8 cellular contexts compared by ENCODE assay signal in the genomic region with DNA sequence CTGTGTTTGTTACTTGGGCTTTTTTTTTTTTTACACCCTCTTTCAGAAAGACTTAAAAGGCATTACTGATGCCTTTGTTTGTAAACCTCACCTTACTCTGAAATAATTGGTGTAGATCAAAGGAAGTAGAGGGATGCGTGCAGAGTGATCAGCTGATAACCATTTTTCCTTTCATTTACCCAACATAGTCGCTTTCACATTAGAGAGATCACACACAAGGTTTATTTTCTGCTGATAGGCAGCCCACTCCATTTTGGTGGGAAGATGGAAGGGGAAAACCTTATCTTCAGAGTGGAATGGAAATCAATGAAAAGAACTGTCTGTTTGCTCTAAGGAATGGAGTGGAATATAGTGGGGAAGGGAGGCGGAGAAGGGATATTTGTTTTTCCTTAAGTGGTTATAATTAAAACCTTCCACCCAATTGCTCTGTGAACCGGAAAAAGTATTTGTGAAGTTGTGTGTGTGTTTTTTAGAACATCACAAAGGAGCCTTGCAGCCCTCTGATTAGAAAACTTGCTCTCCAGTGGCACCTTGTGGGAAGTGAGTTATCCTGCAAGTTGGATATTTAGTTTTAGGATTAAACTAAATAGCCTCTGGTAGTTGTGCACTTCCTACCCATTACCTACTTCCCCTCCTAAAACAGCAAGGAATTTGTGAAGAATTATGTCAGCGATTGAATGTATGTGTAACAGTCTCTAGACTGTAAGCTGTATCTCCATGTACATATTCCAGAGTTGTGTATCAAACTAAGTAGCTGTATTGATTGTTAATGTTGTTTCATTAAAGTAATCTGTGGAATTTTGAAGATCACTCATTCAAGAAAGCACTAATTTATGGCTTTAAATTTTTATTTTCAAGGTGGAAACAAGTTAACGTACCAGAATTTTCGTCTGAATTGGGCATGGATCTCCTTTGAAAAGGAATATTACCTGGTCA.
DNase-seq lines count a peak whose midpoint lies in the region; ATAC-seq and TF ChIP-seq lines count a peak whose summit lies in the region.

No MANE protein-coding gene starts in this region.

- H3K4me3 ChIP-seq in upper lobe of right lung: peak overlapping the region; percentile 8

- POLR2A ChIA-PET in WTC11 (lab: Charles Lee): interaction anchor here (1.7 kb wide), 1 partner anchor 77 kb away, joined by 5 read pairs; a partner anchor contains a TSS

- TF ChIP-seq CTCF in WTC11 (IDR thresholded peaks at IDR 0.05) (no peak), upper lobe of right lung (IDR thresholded peaks at IDR 0.05) (peak; percentile 49)

- no peaks in the 10 kb centered on the region for H3K4me1 ChIP-seq in upper lobe of right lung

- DNase-seq in NCI-H510A treated with DMSO at 0.1 percent for 48 hours (lab: John Stamatoyannopoulos, UW) (peak; percentile 4), NCI-H510A (lab: John Stamatoyannopoulos, UW) (no peak), LoVo (ENCODE audit: low spot score) (peak; percentile 20), WTC11 (ENCODE audit: low spot score) (peak; percentile 22), iPS-NIHi7 (ENCODE audit: extremely low spot score) (peak; percentile 63), upper lobe of right lung (no peak), T1000 (lab: John Stamatoyannopoulos, UW) (no peak)

- H3K9me3 Mint-ChIP-seq in WTC11: no peaks in the 10 kb centered on the region

- H3K36me3 Mint-ChIP-seq in WTC11: peaks cover 10% of the 10 kb centered on the region

- CTCF ChIA-PET in WTC11 (lab: Charles Lee): interaction anchor here (0.6 to 1.6 kb wide), 7 partner anchors 8 to 1857 kb away, joined by 3 to 14 read pairs (median 4); a partner anchor contains a TSS

- peak overlapping the region; percentile 49 for H3K27ac ChIP-seq in upper lobe of right lung

- H3K27me3 ChIP-seq in upper lobe of right lung: no peaks in the 10 kb centered on the region

- 0 out of 2 replicates have a peak overlapping the region, but pooled peaks have one; percentile 50 for H3K27ac Mint-ChIP-seq in WTC11

- ATAC-seq in WTC11 (peak; percentile 91), upper lobe of right lung (peak; percentile 90), GM18861 (IDR thresholded peaks at IDR 0.05; ENCODE audit: unreplicated experiment) (no peak)

- intact Hi-C loops in upper lobe of right lung (cut with DNase I): no loop called here

- H3K36me3 ChIP-seq in upper lobe of right lung: no peaks in the 10 kb centered on the region

- H3K27me3 Mint-ChIP-seq in WTC11 (ENCODE audit: low read depth): no peaks in the 10 kb centered on the region

- peaks cover 16% of the 10 kb centered on the region for H3K4me1 Mint-ChIP-seq in WTC11

- H3K4me3 Mint-ChIP-seq in WTC11: no peak overlapping the region

- H3K9me3 ChIP-seq in upper lobe of right lung: no peaks in the 10 kb centered on the region

TF ChIP-seq in WTC11, 78 proteins besides CTCF, POLR2A, EP300 and RAD21:
- TF ChIP-seq IRF2 (CRISPR knock-in tag; IDR thresholded peaks at IDR 0.05; ENCODE audit: borderline replicate concordance, low read depth) (no peak), NFE2L1 (CRISPR knock-in tag; IDR thresholded peaks at IDR 0.05) (no peak), JAZF1 (CRISPR knock-in tag; IDR thresholded peaks at IDR 0.05) (no peak), NFATC4 (CRISPR knock-in tag; IDR thresholded peaks at IDR 0.05) (no peak), ZNF121 (CRISPR knock-in tag; IDR thresholded peaks at IDR 0.05) (no peak), OVOL2 (CRISPR knock-in tag; IDR thresholded peaks at IDR 0.05; ENCODE audit: borderline replicate concordance) (no peak), HMGA2 (CRISPR knock-in tag; IDR thresholded peaks at IDR 0.05) (no peak), JUN (CRISPR knock-in tag; IDR thresholded peaks at IDR 0.05) (no peak)
- TF ChIP-seq, protein P1, sequence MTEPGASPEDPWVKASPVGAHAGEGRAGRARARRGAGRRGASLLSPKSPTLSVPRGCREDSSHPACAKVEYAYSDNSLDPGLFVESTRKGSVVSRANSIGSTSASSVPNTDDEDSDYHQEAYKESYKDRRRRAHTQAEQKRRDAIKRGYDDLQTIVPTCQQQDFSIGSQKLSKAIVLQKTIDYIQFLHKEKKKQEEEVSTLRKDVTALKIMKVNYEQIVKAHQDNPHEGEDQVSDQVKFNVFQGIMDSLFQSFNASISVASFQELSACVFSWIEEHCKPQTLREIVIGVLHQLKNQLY (CRISPR knock-in tag; IDR thresholded peaks at IDR 0.05): no peak
- TF ChIP-seq, protein P2, sequence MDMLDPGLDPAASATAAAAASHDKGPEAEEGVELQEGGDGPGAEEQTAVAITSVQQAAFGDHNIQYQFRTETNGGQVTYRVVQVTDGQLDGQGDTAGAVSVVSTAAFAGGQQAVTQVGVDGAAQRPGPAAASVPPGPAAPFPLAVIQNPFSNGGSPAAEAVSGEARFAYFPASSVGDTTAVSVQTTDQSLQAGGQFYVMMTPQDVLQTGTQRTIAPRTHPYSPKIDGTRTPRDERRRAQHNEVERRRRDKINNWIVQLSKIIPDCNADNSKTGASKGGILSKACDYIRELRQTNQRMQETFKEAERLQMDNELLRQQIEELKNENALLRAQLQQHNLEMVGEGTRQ (CRISPR knock-in tag; IDR thresholded peaks at IDR 0.05): no peak
- TF ChIP-seq, protein P3, sequence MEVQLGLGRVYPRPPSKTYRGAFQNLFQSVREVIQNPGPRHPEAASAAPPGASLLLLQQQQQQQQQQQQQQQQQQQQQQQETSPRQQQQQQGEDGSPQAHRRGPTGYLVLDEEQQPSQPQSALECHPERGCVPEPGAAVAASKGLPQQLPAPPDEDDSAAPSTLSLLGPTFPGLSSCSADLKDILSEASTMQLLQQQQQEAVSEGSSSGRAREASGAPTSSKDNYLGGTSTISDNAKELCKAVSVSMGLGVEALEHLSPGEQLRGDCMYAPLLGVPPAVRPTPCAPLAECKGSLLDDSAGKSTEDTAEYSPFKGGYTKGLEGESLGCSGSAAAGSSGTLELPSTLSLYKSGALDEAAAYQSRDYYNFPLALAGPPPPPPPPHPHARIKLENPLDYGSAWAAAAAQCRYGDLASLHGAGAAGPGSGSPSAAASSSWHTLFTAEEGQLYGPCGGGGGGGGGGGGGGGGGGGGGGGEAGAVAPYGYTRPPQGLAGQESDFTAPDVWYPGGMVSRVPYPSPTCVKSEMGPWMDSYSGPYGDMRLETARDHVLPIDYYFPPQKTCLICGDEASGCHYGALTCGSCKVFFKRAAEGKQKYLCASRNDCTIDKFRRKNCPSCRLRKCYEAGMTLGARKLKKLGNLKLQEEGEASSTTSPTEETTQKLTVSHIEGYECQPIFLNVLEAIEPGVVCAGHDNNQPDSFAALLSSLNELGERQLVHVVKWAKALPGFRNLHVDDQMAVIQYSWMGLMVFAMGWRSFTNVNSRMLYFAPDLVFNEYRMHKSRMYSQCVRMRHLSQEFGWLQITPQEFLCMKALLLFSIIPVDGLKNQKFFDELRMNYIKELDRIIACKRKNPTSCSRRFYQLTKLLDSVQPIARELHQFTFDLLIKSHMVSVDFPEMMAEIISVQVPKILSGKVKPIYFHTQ (CRISPR knock-in tag; IDR thresholded peaks at IDR 0.05): no peak
- TF ChIP-seq, protein P4, sequence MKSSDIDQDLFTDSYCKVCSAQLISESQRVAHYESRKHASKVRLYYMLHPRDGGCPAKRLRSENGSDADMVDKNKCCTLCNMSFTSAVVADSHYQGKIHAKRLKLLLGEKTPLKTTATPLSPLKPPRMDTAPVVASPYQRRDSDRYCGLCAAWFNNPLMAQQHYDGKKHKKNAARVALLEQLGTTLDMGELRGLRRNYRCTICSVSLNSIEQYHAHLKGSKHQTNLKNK (CRISPR knock-in tag; IDR thresholded peaks at IDR 0.05): no peak
- TF ChIP-seq, protein P5, sequence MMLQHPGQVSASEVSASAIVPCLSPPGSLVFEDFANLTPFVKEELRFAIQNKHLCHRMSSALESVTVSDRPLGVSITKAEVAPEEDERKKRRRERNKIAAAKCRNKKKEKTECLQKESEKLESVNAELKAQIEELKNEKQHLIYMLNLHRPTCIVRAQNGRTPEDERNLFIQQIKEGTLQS (CRISPR knock-in tag; conservative IDR thresholded peaks at IDR 0.05): no peak

Comparison
In these comparisons a context has a peak if more than half of its experiments do, and no peak if none do; other contexts are left out.
1. DNase-seq: peak in NCI-H510A treated with DMSO at 0.1 percent for 48 hours (single experiment), LoVo (single experiment), WTC11 (single experiment) and iPS-NIHi7 (single experiment); none in NCI-H510A (single experiment), upper lobe of right lung (single experiment) and T1000 (single experiment).